Comparison of ENCODE assay signal across 13 cellular contexts in the genomic region with DNA sequence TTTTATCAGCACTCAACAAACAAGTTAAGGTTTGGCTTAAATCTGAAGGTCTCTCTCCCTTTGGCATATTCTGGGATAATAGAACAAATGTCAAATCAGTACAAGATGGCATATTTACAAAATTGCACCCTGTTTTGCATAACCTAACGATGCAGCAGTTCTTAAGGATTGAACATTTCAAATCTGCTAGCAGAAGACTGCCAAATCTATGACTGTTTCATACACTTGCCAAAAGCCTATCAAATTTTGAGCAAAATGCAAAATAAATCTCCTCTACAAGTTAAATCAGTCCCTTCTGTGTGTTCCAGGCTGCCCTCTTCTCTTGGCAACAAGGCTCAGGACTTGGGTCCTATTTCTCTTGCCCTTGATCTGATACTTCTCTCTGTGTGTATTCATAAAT.
"Had no signal": no experiment of that assay in that cellular context is flagged by ENCODE, and none has a peak within 500 bp of the region (broad histone marks: within the 10 kb centered on the region; RNA-seq: fewer than 3 reads in every experiment).

No MANE protein-coding gene starts in this region.

- H3K9me3 ChIP-seq: ovary, suprapubic skin, upper lobe of left lung had no signal

- H3K27ac ChIP-seq: neural progenitor cell, ovary, suprapubic skin, upper lobe of left lung had no signal

- H3K27ac Mint-ChIP-seq: activated naive CD4-positive, alpha-beta T cell treated with anti-CD3 and anti-CD28 coated beads for 36 hours; neural progenitor cell had no signal

- H3K36me3 Mint-ChIP-seq: neural progenitor cell had no signal

- H2AFZ ChIP-seq: neural progenitor cell had no signal

- H3K4me1 ChIP-seq: suprapubic skin, upper lobe of left lung had no signal

- H3K36me3 ChIP-seq: neural progenitor cell, ovary, suprapubic skin had no signal

- H3K4me2 ChIP-seq: neural progenitor cell had no signal

- H3K4me3 Mint-ChIP-seq: activated naive CD4-positive, alpha-beta T cell treated with anti-CD3 and anti-CD28 coated beads for 36 hours; neural progenitor cell had no signal

- ATAC-seq: left ventricle myocardium superior; stimulated activated naive CD8-positive, alpha-beta T cell treated with anti-CD3 and anti-CD28 coated beads, Interleukin-15, Interleukin-2, amounts not matched to agents 100 U/mL and 50 U/mL, for 24 hours had no signal

- H3K9ac ChIP-seq: neural progenitor cell had no signal

- H3K9me3 Mint-ChIP-seq: activated naive CD4-positive, alpha-beta T cell treated with anti-CD3 and anti-CD28 coated beads for 36 hours; neural progenitor cell had no signal

- H3K4me3 ChIP-seq: neural progenitor cell, ovary, suprapubic skin, upper lobe of left lung had no signal

- H3K27me3 ChIP-seq: neural progenitor cell, ovary, suprapubic skin, upper lobe of left lung had no signal

- DNase-seq: activated CD4-positive, alpha-beta T cell treated with anti-CD3 and anti-CD28 coated beads, Interleukin-2, amount 50 U/mL, for 4 hours; activated CD4-positive, CD25-positive, alpha-beta regulatory T cell; activated CD8-positive, alpha-beta memory T cell treated with anti-CD3 and anti-CD28 coated beads, Interleukin-2, amount 50 U/mL, for 4 hours; activated naive CD4-positive, alpha-beta T cell treated with anti-CD3 and anti-CD28 coated beads for 36 hours; amygdala; hippocampal formation; left ventricle myocardium superior; ovary; stimulated activated CD4-positive, alpha-beta T cell treated with anti-CD3 and anti-CD28 coated beads, Interleukin-12 subunit alpha, Interleukin-12 subunit beta, amount 100 ng/mL, for 4 hours; stimulated activated naive CD8-positive, alpha-beta T cell treated with anti-CD3 and anti-CD28 coated beads, Interleukin-15, Interleukin-2, amounts not matched to agents 100 U/mL and 50 U/mL, for 24 hours; upper lobe of left lung had no signal
